Comparison of ENCODE assay signal across 1 cellular context in genomic region chr20:53934421-53935352, GRCh38.
A peak's percentile ranks its signal among the peaks of the same experiment; 100 is the strongest.
TF ChIP-seq lines count a peak whose summit lies in the region.

No MANE protein-coding gene starts in this region.

TF ChIP-seq in K562, 482 proteins besides CTCF, POLR2A, EP300 and RAD21 (continued from another document and continues in another):
- TF ChIP-seq DEAF1 (CRISPR knock-in tag; IDR thresholded peaks at IDR 0.05) (no peak), PURB (CRISPR knock-in tag; IDR thresholded peaks at IDR 0.05; ENCODE audit: low read depth) (no peak), HMGN3 (IDR thresholded peaks at IDR 0.05; ENCODE audit: borderline replicate concordance, extremely low read depth, insufficient read length, low read depth, low read length) (no peak), NFE2 (IDR thresholded peaks at IDR 0.05; ENCODE audit: low read depth) (0 out of 2 replicates have a peak, but pooled peaks have one; percentile 17), ZNF507 (tag; conservative IDR thresholded peaks at IDR 0.05) (no peak), TRIM28 (IDR thresholded peaks at IDR 0.05) (no peak), C11orf30 (IDR thresholded peaks at IDR 0.05; ENCODE audit: low read depth) (0 out of 2 replicates have a peak, but pooled peaks have one; percentile 16), SMARCC2 (IDR thresholded peaks at IDR 0.05; ENCODE audit: low read depth) (no peak), EP400 (IDR thresholded peaks at IDR 0.05) (peak; percentile 38; the same call in 1 of the 2 replicates), ZNF584 (CRISPR knock-in tag; IDR thresholded peaks at IDR 0.05; ENCODE audit: low read depth) (no peak), CLOCK (CRISPR knock-in tag; IDR thresholded peaks at IDR 0.05; ENCODE audit: borderline replicate concordance) (no peak), TRIM24 (IDR thresholded peaks at IDR 0.05) (peak in 1 of 2 experiments; percentile 25; a peak in 1 of 4 replicates), TAL1 (IDR thresholded peaks at IDR 0.05) (peak; percentile 72), ZNF699 (CRISPR knock-in tag; IDR thresholded peaks at IDR 0.05; ENCODE audit: insufficient replicate concordance) (no peak), ZFP91 (CRISPR knock-in tag; IDR thresholded peaks at IDR 0.05) (no peak), CEBPG (CRISPR knock-in tag; IDR thresholded peaks at IDR 0.05) (no peak), CEBPG (tag; conservative IDR thresholded peaks at IDR 0.05 in 1 of 2, IDR thresholded peaks at IDR 0.05 in 1 of 2) (no peak), ZNF436 (CRISPR knock-in tag; IDR thresholded peaks at IDR 0.05) (no peak), ZNF324 (CRISPR knock-in tag; IDR thresholded peaks at IDR 0.05) (no peak), U2AF1 (optimal IDR thresholded peaks at IDR 0.05; ENCODE audit: low read depth, low read length) (no peak), ZNF408 (CRISPR knock-in tag; IDR thresholded peaks at IDR 0.05; ENCODE audit: low read depth) (no peak), HDAC3 (IDR thresholded peaks at IDR 0.05; ENCODE audit: borderline replicate concordance, partially characterized antibody) (peak; percentile 59), ZNF583 (CRISPR knock-in tag; IDR thresholded peaks at IDR 0.05) (no peak), ZBTB17 (CRISPR knock-in tag; IDR thresholded peaks at IDR 0.05) (no peak), KLF10 (CRISPR knock-in tag; IDR thresholded peaks at IDR 0.05) (no peak), BRF1 (IDR thresholded peaks at IDR 0.05; ENCODE audit: borderline replicate concordance, extremely low read depth, insufficient read length) (no peak), HNRNPLL (IDR thresholded peaks at IDR 0.05; ENCODE audit: low read depth, low read length, poor library complexity, severe bottlenecking) (peak; percentile 57), ELK1 (CRISPR knock-in tag; IDR thresholded peaks at IDR 0.05) (no peak), MCM2 (IDR thresholded peaks at IDR 0.05; ENCODE audit: low read depth) (no peak), STAT5B (CRISPR knock-in tag; IDR thresholded peaks at IDR 0.05) (no peak), ATF3 (IDR thresholded peaks at IDR 0.05) (no peak), ATF3 (CRISPR knock-in tag; conservative IDR thresholded peaks at IDR 0.05) (no peak), CHD1 (IDR thresholded peaks at IDR 0.05; ENCODE audit: low read length) (no peak), CXXC5 (CRISPR knock-in tag; IDR thresholded peaks at IDR 0.05) (peak; percentile 21), ATF7 (IDR thresholded peaks at IDR 0.05) (peak; percentile 85), CBFB (CRISPR knock-in tag; IDR thresholded peaks at IDR 0.05) (no peak), CBFA2T2 (conservative IDR thresholded peaks at IDR 0.05) (peak; percentile 70), NR2C2 (CRISPR knock-in tag; IDR thresholded peaks at IDR 0.05) (no peak), NR2C2 (tag; IDR thresholded peaks at IDR 0.05) (peak; percentile 22; the same call in 1 of the 2 replicates), RCOR1 (IDR thresholded peaks at IDR 0.05; ENCODE audit: borderline replicate concordance in 1 of 2, low read depth in 2 of 2, low read length in 2 of 2) (peak in 1 of 2 experiments; percentile 63; a peak in 1 of 4 replicates), BACH1 (tag; IDR thresholded peaks at IDR 0.05) (peak; percentile 38; the same call in 1 of the 2 replicates), ZBTB11 (CRISPR knock-in tag; IDR thresholded peaks at IDR 0.05) (peak in 1 of 3 experiments; percentile 62; a peak in 2 of 6 replicates), TSC22D4 (tag; IDR thresholded peaks at IDR 0.05) (no peak), ESRRA (IDR thresholded peaks at IDR 0.05; ENCODE audit: borderline replicate concordance, low read depth) (peak; percentile 51; the same call in 1 of the 2 replicates), RFX1 (IDR thresholded peaks at IDR 0.05) (no peak), BCOR (IDR thresholded peaks at IDR 0.05) (no peak), E2F5 (CRISPR knock-in tag; IDR thresholded peaks at IDR 0.05) (no peak), MBD1 (CRISPR knock-in tag; IDR thresholded peaks at IDR 0.05) (no peak)
